Comparison of ENCODE assay signal across 1 cellular context in genomic region chr4:112650332-112650731, GRCh38.
TF ChIP-seq lines count a peak whose summit lies in the region.

No MANE protein-coding gene starts in this region.

TF ChIP-seq in GM23338, 12 proteins besides CTCF, POLR2A, EP300 and RAD21:
- TF ChIP-seq, protein P1, sequence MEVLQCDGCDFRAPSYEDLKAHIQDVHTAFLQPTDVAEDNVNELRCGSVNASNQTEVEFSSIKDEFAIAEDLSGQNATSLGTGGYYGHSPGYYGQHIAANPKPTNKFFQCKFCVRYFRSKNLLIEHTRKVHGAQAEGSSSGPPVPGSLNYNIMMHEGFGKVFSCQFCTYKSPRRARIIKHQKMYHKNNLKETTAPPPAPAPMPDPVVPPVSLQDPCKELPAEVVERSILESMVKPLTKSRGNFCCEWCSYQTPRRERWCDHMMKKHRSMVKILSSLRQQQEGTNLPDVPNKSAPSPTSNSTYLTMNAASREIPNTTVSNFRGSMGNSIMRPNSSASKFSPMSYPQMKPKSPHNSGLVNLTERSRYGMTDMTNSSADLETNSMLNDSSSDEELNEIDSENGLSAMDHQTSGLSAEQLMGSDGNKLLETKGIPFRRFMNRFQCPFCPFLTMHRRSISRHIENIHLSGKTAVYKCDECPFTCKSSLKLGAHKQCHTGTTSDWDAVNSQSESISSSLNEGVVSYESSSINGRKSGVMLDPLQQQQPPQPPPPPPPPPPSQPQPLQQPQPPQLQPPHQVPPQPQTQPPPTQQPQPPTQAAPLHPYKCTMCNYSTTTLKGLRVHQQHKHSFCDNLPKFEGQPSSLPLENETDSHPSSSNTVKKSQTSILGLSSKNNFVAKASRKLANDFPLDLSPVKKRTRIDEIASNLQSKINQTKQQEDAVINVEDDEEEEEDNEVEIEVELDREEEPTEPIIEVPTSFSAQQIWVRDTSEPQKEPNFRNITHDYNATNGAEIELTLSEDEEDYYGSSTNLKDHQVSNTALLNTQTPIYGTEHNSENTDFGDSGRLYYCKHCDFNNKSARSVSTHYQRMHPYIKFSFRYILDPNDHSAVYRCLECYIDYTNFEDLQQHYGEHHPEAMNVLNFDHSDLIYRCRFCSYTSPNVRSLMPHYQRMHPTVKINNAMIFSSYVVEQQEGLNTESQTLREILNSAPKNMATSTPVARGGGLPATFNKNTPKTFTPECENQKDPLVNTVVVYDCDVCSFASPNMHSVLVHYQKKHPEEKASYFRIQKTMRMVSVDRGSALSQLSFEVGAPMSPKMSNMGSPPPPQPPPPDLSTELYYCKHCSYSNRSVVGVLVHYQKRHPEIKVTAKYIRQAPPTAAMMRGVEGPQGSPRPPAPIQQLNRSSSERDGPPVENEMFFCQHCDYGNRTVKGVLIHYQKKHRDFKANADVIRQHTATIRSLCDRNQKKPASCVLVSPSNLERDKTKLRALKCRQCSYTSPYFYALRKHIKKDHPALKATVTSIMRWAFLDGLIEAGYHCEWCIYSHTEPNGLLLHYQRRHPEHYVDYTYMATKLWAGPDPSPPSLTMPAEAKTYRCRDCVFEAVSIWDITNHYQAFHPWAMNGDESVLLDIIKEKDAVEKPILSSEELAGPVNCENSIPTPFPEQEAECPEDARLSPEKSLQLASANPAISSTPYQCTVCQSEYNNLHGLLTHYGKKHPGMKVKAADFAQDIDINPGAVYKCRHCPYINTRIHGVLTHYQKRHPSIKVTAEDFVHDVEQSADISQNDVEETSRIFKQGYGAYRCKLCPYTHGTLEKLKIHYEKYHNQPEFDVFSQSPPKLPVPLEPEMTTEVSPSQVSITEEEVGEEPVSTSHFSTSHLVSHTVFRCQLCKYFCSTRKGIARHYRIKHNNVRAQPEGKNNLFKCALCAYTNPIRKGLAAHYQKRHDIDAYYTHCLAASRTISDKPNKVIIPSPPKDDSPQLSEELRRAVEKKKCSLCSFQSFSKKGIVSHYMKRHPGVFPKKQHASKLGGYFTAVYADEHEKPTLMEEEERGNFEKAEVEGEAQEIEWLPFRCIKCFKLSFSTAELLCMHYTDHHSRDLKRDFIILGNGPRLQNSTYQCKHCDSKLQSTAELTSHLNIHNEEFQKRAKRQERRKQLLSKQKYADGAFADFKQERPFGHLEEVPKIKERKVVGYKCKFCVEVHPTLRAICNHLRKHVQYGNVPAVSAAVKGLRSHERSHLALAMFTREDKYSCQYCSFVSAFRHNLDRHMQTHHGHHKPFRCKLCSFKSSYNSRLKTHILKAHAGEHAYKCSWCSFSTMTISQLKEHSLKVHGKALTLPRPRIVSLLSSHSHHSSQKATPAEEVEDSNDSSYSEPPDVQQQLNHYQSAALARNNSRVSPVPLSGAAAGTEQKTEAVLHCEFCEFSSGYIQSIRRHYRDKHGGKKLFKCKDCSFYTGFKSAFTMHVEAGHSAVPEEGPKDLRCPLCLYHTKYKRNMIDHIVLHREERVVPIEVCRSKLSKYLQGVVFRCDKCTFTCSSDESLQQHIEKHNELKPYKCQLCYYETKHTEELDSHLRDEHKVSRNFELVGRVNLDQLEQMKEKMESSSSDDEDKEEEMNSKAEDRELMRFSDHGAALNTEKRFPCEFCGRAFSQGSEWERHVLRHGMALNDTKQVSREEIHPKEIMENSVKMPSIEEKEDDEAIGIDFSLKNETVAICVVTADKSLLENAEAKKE (CRISPR knock-in tag; IDR thresholded peaks at IDR 0.05) = no peak
- TF ChIP-seq POLR2AphosphoS5 (IDR thresholded peaks at IDR 0.05; ENCODE audit: low read depth) = peak; percentile 49; the same call in 1 of the 2 replicates
